8 cellular contexts compared by ENCODE assay signal in genomic region chr22:37686002-37686982, GRCh38. TPM values are rescaled to one million over a fixed set of nuclear protein-coding genes. Genes with fewer than 3 reads are reported as not detected.
DNase-seq lines count a peak whose midpoint lies in the region; ATAC-seq and TF ChIP-seq lines count a peak whose summit lies in the region.

A gene with protein sequence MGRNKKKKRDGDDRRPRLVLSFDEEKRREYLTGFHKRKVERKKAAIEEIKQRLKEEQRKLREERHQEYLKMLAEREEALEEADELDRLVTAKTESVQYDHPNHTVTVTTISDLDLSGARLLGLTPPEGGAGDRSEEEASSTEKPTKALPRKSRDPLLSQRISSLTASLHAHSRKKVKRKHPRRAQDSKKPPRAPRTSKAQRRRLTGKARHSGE (plus strand): TSS chr22:37686343. CDS start chr22:37686393, 50 bp downstream.

- peaks cover 27% of the 10 kb centered on the region for H3K4me1 Mint-ChIP-seq in activated CD4-positive, alpha-beta T cell treated with anti-CD3 and anti-CD28 coated beads for 36 hours

- CTCF ChIA-PET in A673 (lab: Charles Lee) = interaction anchor here (0.6 to 2.1 kb wide), 3 partner anchors 44 to 94 kb away, joined by 3 to 6 read pairs (median 4); no protein-coding TSS in a partner anchor
- CTCF ChIA-PET in activated CD4-positive, alpha-beta T cell treated with anti-CD3 and anti-CD28 coated beads for 36 hours (lab: Charles Lee) = interaction anchor here (0.5 to 2.9 kb wide), 10 partner anchors 24 to 1019 kb away, joined by 3 to 23 read pairs (median 4); partner anchors contain the start of genes GTPBP1 and PDXP

- H3K4me3 Mint-ChIP-seq in activated CD4-positive, alpha-beta T cell treated with anti-CD3 and anti-CD28 coated beads for 36 hours = peak within 1 kb of the TSS; percentile 90

- no peaks in the 10 kb centered on the region for H3K9me3 ChIP-seq in A673 (ENCODE audit: low read depth, low read length, poor library complexity, severe bottlenecking)

- POLR2A ChIA-PET in A673 (lab: Charles Lee; ENCODE audit: low non-redundant PET) = no interaction called here
- POLR2A ChIA-PET in activated CD4-positive, alpha-beta T cell treated with anti-CD3 and anti-CD28 coated beads for 36 hours (lab: Charles Lee) = interaction anchor here (0.6 to 1.4 kb wide), 4 partner anchors 9 to 67 kb away, joined by 3 to 4 read pairs (median 4); partner anchors contain the start of gene LGALS1

- no peaks in the 10 kb centered on the region for H3K9me3 Mint-ChIP-seq in activated CD4-positive, alpha-beta T cell treated with anti-CD3 and anti-CD28 coated beads for 36 hours (ENCODE audit: low read depth)

- TSS peak; percentile 64 for BruUV-seq in A673 (replicated peaks; lab: Mats Ljungman, UMichigan)

- H3K36me3 Mint-ChIP-seq in activated CD4-positive, alpha-beta T cell treated with anti-CD3 and anti-CD28 coated beads for 36 hours (ENCODE audit: low read depth) = peaks cover 32% of the 10 kb centered on the region

- peak within 1 kb of the TSS; percentile 89 for H3K27ac ChIP-seq in A673 (ENCODE audit: low read depth, low read length, poor library complexity, severe bottlenecking)
- H3K27ac ChIP-seq in layer of hippocampus (ENCODE audit: low read depth, low read length) = peak within 1 kb of the TSS; percentile 83

- peak; percentile 70 for ATAC-seq in GM18868 (IDR thresholded peaks at IDR 0.05; ENCODE audit: unreplicated experiment)
- ATAC-seq in HG03175 (IDR thresholded peaks at IDR 0.05; ENCODE audit: unreplicated experiment) = peak; percentile 77
- ATAC-seq in activated CD4-positive, alpha-beta T cell treated with anti-CD3 and anti-CD28 coated beads for 36 hours = peak; percentile 82

- intact Hi-C loops in A673 (cut with micrococcal nuclease; ENCODE audit: unreplicated experiment) = no loop called here
- intact Hi-C loops in activated CD4-positive, alpha-beta T cell treated with anti-CD3 and anti-CD28 coated beads for 36 hours (cut with DNase I, micrococcal nuclease) = loop anchor here (1.0 to 2.0 kb wide), 6 partner anchors 9 to 158 kb away; partner anchors contain the start of genes PDXP (in 2 of the 2), ANKRD54 (in 1 of the 2), GGA1 (in 1 of the 2) and SH3BP1 (in 1 of the 2)

- H3K27me3 ChIP-seq in A673 (replicated peaks; ENCODE audit: insufficient read depth, low read depth, low read length, poor library complexity) = no peaks in the 10 kb centered on the region
- no peaks in the 10 kb centered on the region for H3K27me3 ChIP-seq in layer of hippocampus (ENCODE audit: control insufficient read depth, insufficient read depth, low read length)

- H3K36me3 ChIP-seq in A673 (ENCODE audit: insufficient read depth, low read length, poor library complexity, severe bottlenecking) = peaks cover 21% of the 10 kb centered on the region

- DNase-seq in A673 (ENCODE audit: low spot score) (peak; percentile 93), NCI-H460 (ENCODE audit: extremely low read depth, low read depth) (peak; percentile 78), choroid plexus epithelial cell (ENCODE audit: low read depth) (peak; percentile 90)
- peak; percentile 84 for DNase-seq in activated CD4-positive, alpha-beta T cell treated with anti-CD3 and anti-CD28 coated beads for 36 hours
- peak; percentile 75 for DNase-seq in stimulated activated CD4-positive, alpha-beta T cell treated with anti-CD3 and anti-CD28 coated beads, Interleukin-1b, Interleukin-23, amount 100 ng/mL, for 48 hours

- H3K27me3 Mint-ChIP-seq in activated CD4-positive, alpha-beta T cell treated with anti-CD3 and anti-CD28 coated beads for 36 hours = no peaks in the 10 kb centered on the region

- peak within 1 kb of the TSS; percentile 98 for H3K27ac Mint-ChIP-seq in activated CD4-positive, alpha-beta T cell treated with anti-CD3 and anti-CD28 coated beads for 36 hours

- no peak for TF ChIP-seq CTCF in A673 (conservative IDR thresholded peaks at IDR 0.05; ENCODE audit: low read depth, low read length)
- TF ChIP-seq CTCF in choroid plexus epithelial cell (conservative IDR thresholded peaks at IDR 0.05; ENCODE audit: low read depth, low read length) = no peak

- H3K4me1 ChIP-seq in A673 (ENCODE audit: insufficient read depth, low read length, poor library complexity, severe bottlenecking) = peaks cover 7% of the 10 kb centered on the region

- H3K4me3 ChIP-seq in A673 (ENCODE audit: low read depth, low read length, poor library complexity, severe bottlenecking) (peak within 1 kb of the TSS; percentile 92), choroid plexus epithelial cell (ENCODE audit: low read depth, low read length) (peak within 1 kb of the TSS; percentile 93)

RNA-seq across cellular contexts. Expression of the gene that starts here (rescaled TPM):
- 51.9 and 52.9 TPM in 2 replicates for total RNA-seq in A673 (2021)
- 39.7 and 42.2 TPM in 2 replicates for total RNA-seq in NCI-H460 (2014; rRNA removed; shearing (Covaris generic))
- 75.2 and 83.1 TPM in 2 replicates for polyA plus RNA-seq in NCI-H460 (2014; cell fraction: nucleus; rRNA removed)
- total RNA-seq in activated CD4-positive, alpha-beta T cell treated with anti-CD3 and anti-CD28 coated beads for 36 hours = 10 to 100 TPM; 37.1 to 42.3 TPM

Comparison
In these comparisons a context has a peak if more than half of its experiments do, and no peak if none do; other contexts are left out.
1. Peak in every context shown above with its lines: DNase-seq, ATAC-seq, H3K4me3 ChIP-seq and H3K27ac ChIP-seq.